1 cellular context compared by ENCODE assay signal in genomic region chr2:167264380-167264779, GRCh38.
TF ChIP-seq lines count a peak whose summit lies in the region.

No MANE protein-coding gene starts in this region.

TF ChIP-seq in GM23338, 12 proteins besides CTCF, POLR2A, EP300 and RAD21 (continued from another document):
- TF ChIP-seq, protein P1, sequence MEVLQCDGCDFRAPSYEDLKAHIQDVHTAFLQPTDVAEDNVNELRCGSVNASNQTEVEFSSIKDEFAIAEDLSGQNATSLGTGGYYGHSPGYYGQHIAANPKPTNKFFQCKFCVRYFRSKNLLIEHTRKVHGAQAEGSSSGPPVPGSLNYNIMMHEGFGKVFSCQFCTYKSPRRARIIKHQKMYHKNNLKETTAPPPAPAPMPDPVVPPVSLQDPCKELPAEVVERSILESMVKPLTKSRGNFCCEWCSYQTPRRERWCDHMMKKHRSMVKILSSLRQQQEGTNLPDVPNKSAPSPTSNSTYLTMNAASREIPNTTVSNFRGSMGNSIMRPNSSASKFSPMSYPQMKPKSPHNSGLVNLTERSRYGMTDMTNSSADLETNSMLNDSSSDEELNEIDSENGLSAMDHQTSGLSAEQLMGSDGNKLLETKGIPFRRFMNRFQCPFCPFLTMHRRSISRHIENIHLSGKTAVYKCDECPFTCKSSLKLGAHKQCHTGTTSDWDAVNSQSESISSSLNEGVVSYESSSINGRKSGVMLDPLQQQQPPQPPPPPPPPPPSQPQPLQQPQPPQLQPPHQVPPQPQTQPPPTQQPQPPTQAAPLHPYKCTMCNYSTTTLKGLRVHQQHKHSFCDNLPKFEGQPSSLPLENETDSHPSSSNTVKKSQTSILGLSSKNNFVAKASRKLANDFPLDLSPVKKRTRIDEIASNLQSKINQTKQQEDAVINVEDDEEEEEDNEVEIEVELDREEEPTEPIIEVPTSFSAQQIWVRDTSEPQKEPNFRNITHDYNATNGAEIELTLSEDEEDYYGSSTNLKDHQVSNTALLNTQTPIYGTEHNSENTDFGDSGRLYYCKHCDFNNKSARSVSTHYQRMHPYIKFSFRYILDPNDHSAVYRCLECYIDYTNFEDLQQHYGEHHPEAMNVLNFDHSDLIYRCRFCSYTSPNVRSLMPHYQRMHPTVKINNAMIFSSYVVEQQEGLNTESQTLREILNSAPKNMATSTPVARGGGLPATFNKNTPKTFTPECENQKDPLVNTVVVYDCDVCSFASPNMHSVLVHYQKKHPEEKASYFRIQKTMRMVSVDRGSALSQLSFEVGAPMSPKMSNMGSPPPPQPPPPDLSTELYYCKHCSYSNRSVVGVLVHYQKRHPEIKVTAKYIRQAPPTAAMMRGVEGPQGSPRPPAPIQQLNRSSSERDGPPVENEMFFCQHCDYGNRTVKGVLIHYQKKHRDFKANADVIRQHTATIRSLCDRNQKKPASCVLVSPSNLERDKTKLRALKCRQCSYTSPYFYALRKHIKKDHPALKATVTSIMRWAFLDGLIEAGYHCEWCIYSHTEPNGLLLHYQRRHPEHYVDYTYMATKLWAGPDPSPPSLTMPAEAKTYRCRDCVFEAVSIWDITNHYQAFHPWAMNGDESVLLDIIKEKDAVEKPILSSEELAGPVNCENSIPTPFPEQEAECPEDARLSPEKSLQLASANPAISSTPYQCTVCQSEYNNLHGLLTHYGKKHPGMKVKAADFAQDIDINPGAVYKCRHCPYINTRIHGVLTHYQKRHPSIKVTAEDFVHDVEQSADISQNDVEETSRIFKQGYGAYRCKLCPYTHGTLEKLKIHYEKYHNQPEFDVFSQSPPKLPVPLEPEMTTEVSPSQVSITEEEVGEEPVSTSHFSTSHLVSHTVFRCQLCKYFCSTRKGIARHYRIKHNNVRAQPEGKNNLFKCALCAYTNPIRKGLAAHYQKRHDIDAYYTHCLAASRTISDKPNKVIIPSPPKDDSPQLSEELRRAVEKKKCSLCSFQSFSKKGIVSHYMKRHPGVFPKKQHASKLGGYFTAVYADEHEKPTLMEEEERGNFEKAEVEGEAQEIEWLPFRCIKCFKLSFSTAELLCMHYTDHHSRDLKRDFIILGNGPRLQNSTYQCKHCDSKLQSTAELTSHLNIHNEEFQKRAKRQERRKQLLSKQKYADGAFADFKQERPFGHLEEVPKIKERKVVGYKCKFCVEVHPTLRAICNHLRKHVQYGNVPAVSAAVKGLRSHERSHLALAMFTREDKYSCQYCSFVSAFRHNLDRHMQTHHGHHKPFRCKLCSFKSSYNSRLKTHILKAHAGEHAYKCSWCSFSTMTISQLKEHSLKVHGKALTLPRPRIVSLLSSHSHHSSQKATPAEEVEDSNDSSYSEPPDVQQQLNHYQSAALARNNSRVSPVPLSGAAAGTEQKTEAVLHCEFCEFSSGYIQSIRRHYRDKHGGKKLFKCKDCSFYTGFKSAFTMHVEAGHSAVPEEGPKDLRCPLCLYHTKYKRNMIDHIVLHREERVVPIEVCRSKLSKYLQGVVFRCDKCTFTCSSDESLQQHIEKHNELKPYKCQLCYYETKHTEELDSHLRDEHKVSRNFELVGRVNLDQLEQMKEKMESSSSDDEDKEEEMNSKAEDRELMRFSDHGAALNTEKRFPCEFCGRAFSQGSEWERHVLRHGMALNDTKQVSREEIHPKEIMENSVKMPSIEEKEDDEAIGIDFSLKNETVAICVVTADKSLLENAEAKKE (CRISPR knock-in tag; IDR thresholded peaks at IDR 0.05) = no peak
- TF ChIP-seq NANOG (IDR thresholded peaks at IDR 0.05; ENCODE audit: borderline replicate concordance) = no peak
- no peak for TF ChIP-seq CREB1 (CRISPR knock-in tag; IDR thresholded peaks at IDR 0.05; ENCODE audit: low read depth)
- TF ChIP-seq EZH2phosphoT487 (IDR thresholded peaks at IDR 0.05; ENCODE audit: unreplicated experiment) = no peak
- no peak for TF ChIP-seq JUNB (IDR thresholded peaks at IDR 0.05; ENCODE audit: unreplicated experiment)
- no peak for TF ChIP-seq ZNF114 (CRISPR knock-in tag; IDR thresholded peaks at IDR 0.05)
- TF ChIP-seq STAT1 (IDR thresholded peaks at IDR 0.05; ENCODE audit: unreplicated experiment) = no peak
